Comparison of ENCODE assay signal across 15 cellular contexts in the genomic region with DNA sequence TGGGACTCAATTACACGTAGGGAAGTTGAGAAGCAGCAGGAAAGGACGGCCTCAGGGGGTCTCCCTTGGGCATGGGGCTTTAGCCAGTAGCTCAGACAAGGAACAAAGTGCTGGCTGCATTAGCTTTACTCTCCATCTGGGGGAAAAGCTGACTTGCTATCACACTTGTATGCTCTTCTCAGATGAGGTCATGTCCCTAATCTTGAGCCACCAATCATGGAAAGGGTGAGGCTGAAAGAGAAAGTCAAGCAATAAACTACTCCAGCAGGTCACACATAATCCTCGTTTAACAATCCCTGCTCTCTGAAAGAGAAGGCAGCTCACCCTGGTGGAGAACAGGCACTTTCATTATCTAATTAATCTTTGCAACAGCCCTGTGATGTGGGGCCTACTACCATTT.
DNase-seq lines count a peak whose midpoint lies in the region; ATAC-seq and TF ChIP-seq lines count a peak whose summit lies in the region.
"Had no signal": no experiment of that assay in that cellular context is flagged by ENCODE, and none has a peak within 500 bp of the region (broad histone marks: within the 10 kb centered on the region; RNA-seq: fewer than 3 reads in every experiment).

No MANE protein-coding gene starts in this region.

- H3K9ac ChIP-seq in mesendoderm (ENCODE audit: low read length) = no peak overlapping the region

- no peak overlapping the region for H2BK15ac ChIP-seq in mesendoderm (replicated peaks; ENCODE audit: low read depth)

- DNase-seq in NCI-H82 treated with DMSO at 0.1 percent for 48 hours (lab: John Stamatoyannopoulos, UW; ENCODE audit: unreplicated experiment) = peak; percentile 30
- peak; percentile 3 to 15 for DNase-seq in erythroblast (lab: John Stamatoyannopoulos, UW)
- peak; percentile 79 for DNase-seq in mesendoderm
- DNase-seq in left ventricle myocardium superior = no peak
- no peak for DNase-seq in activated T-cell treated with anti-CD3 and anti-CD28 coated beads for 4 hours
- no peak for DNase-seq in Peyer's patch
- DNase-seq: ACHN; Caco-2; CD4-positive, alpha-beta T cell; GDM1; GOT3; H7 had no signal

- no peak overlapping the region for H2BK5ac ChIP-seq in mesendoderm (ENCODE audit: low read length)

- no peak overlapping the region for H3K27ac ChIP-seq in mesendoderm (ENCODE audit: low read depth, low read length)
- H3K27ac ChIP-seq in Peyer's patch = no peak overlapping the region
- H3K27ac ChIP-seq: C4-2B had no signal

- H3K9me3 ChIP-seq in Peyer's patch = no peaks in the 10 kb centered on the region
- H3K9me3 ChIP-seq: Caco-2 had no signal

- TF ChIP-seq CTCF in Peyer's patch (IDR thresholded peaks at IDR 0.05) = no peak

- no peak overlapping the region for H3K23ac ChIP-seq in mesendoderm (ENCODE audit: low read length)

- intact Hi-C loops in left ventricle myocardium superior (cut with micrococcal nuclease) = no loop called here

- no peak overlapping the region for H2AK5ac ChIP-seq in mesendoderm (ENCODE audit: low read length)

- H3K36me3 ChIP-seq in mesendoderm (ENCODE audit: control insufficient read depth, insufficient read depth, low read length) (no peaks in the 10 kb centered on the region), Peyer's patch (no peaks in the 10 kb centered on the region)

- no peaks in the 10 kb centered on the region for H3K27me3 ChIP-seq in mesendoderm (ENCODE audit: insufficient read depth, low read length, poor library complexity)
- no peaks in the 10 kb centered on the region for H3K27me3 ChIP-seq in Peyer's patch

- H3K4me1 ChIP-seq in mesendoderm (ENCODE audit: control insufficient read depth, low read depth, low read length) (no peaks in the 10 kb centered on the region), Peyer's patch (no peaks in the 10 kb centered on the region)
- H3K4me1 ChIP-seq: Caco-2 had no signal

- H3K4me2 ChIP-seq in mesendoderm (ENCODE audit: low read length) = no peak overlapping the region

- no peak overlapping the region for H4K8ac ChIP-seq in mesendoderm (ENCODE audit: low read depth, low read length)

- H3K18ac ChIP-seq in mesendoderm (ENCODE audit: low read length) = no peak overlapping the region

- no peaks in the 10 kb centered on the region for H3K79me1 ChIP-seq in mesendoderm (ENCODE audit: low read length)

- TF ChIP-seq POLR2A in erythroblast (IDR thresholded peaks at IDR 0.05; ENCODE audit: low read length) (no peak), Peyer's patch (IDR thresholded peaks at IDR 0.05) (no peak)

- H2BK120ac ChIP-seq in mesendoderm (ENCODE audit: low read depth, low read length) = no peak overlapping the region

- no CpG with 5 or more reads among the region's 3 CpGs for WGBS in mesendoderm (ENCODE audit: extremely low coverage, insufficient coverage, low lambda C conversion rate)

- no peaks in the 10 kb centered on the region for H3K79me2 ChIP-seq in mesendoderm (ENCODE audit: control insufficient read depth, insufficient read depth, low read length)

- H3K56ac ChIP-seq in mesendoderm (ENCODE audit: low read length) = no peak overlapping the region

- H3K4me3 ChIP-seq in mesendoderm (ENCODE audit: low read length) (no peak overlapping the region), Peyer's patch (no peak overlapping the region)

- no peak overlapping the region for H3K4ac ChIP-seq in mesendoderm (ENCODE audit: low read depth, low read length)

- ATAC-seq in left ventricle myocardium superior = no peak
- no peak for ATAC-seq in GM18498 (IDR thresholded peaks at IDR 0.05; ENCODE audit: unreplicated experiment)
- ATAC-seq: HCT116 had no signal

- no peak overlapping the region for H4K5ac ChIP-seq in mesendoderm (ENCODE audit: low read length)

Comparison
In these comparisons a context has a peak if more than half of its experiments do, and no peak if none do; other contexts are left out.
1. DNase-seq: peak in NCI-H82 treated with DMSO at 0.1 percent for 48 hours (single experiment), erythroblast (2 of 2) and mesendoderm (single experiment); none in left ventricle myocardium superior (single experiment), activated T-cell treated with anti-CD3 and anti-CD28 coated beads for 4 hours (single experiment) and Peyer's patch (0 of 3).